ENCODE assay signal across 15 cellular contexts in the genomic region with DNA sequence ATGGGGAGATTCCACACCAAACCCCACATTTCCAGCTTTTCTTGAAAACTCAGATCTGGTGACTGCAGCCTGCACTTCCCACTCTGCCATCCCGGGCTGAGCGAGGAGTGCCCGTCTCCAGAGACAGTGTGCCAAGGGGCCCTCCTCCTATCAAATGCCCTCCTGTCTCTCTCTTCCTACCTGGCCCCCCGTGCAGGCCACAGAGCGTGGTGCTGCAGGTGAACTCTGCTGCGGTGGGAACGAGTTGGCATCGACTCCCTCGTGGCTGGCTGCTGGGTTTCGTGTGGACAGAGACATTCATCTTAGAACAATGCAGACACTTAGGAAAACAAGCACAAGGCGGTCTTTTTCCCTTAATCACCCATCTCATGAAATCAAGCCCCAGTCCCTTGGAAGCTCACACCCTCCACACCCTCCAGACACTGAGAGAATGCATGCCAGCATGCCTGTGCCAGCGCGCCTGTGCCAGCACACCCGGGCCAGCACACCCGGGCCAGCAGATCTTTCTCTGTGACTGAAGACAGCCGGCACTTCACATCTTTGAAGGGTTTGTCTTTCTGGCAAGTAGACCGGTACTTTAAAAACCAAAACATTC.
DNase-seq lines count a peak whose midpoint lies in the region; ATAC-seq and TF ChIP-seq lines count a peak whose summit lies in the region.
"Had no signal": no experiment of that assay in that cellular context is flagged by ENCODE, and none has a peak within 500 bp of the region (broad histone marks: within the 10 kb centered on the region; RNA-seq: fewer than 3 reads in every experiment).

No MANE protein-coding gene starts in this region.

- H3K27ac ChIP-seq in RWPE2 (ENCODE audit: poor library complexity, severe bottlenecking): peak overlapping the region; percentile 46
- H3K27ac ChIP-seq in neuronal stem cell (replicated peaks; ENCODE audit: low read length): no peak overlapping the region
- peak overlapping the region in 1 of 2 donors; percentile 18 for H3K27ac ChIP-seq in uterus
- H3K27ac ChIP-seq: BLaER1, pancreas had no signal

- TF ChIP-seq CTCF in RWPE2 (IDR thresholded peaks at IDR 0.05; ENCODE audit: poor library complexity, severe bottlenecking) (no peak), uterus (IDR thresholded peaks at IDR 0.05) (no peak)

- no peaks in the 10 kb centered on the region for H3K79me1 ChIP-seq in neuronal stem cell (ENCODE audit: low read depth, low read length)

- H3K23ac ChIP-seq in neuronal stem cell (ENCODE audit: low read depth, low read length, poor library complexity): no peak overlapping the region

- intact Hi-C loops in uterus (cut with DNase I; ENCODE audit: low total_unique reads): loop anchor here (10.0 kb wide), 1 partner anchor 536 kb away; no protein-coding TSS in a partner anchor

- H3K9me3 ChIP-seq in RWPE2 (ENCODE audit: severe bottlenecking) (no peaks in the 10 kb centered on the region), neuronal stem cell (replicated peaks in 1 of 2; ENCODE audit: control insufficient read depth in 2 of 2, insufficient read depth in 1 of 2, low read depth in 1 of 2, low read length in 2 of 2) (no peaks in the 10 kb centered on the region), uterus (no peaks in the 10 kb centered on the region)
- H3K9me3 ChIP-seq: BLaER1, pancreas had no signal

- peaks cover 9% of the 10 kb centered on the region for H3K4me1 ChIP-seq in RWPE2 (ENCODE audit: insufficient read depth, poor library complexity, severe bottlenecking)
- H3K4me1 ChIP-seq in neuronal stem cell (ENCODE audit: control insufficient read depth in 2 of 2, insufficient read depth in 1 of 2, low read depth in 1 of 2, low read length in 2 of 2): peaks cover 1 to 11% of the 10 kb centered on the region in 2 donors
- H3K4me1 ChIP-seq in uterus: peaks cover 0 to 5% of the 10 kb centered on the region in 2 donors
- H3K4me1 ChIP-seq: pancreas had no signal

- H4K91ac ChIP-seq in neuronal stem cell (ENCODE audit: low read depth, low read length, poor library complexity): peak overlapping the region; percentile 48

- H2AK5ac ChIP-seq in neuronal stem cell (ENCODE audit: low read depth, low read length): no peak overlapping the region

- no peak overlapping the region for H2AFZ ChIP-seq in neuronal stem cell (ENCODE audit: low read length)

- DNase-seq in Ammon's horn (ENCODE audit: low spot score) (peak; percentile 64), RWPE2 (ENCODE audit: low spot score) (no peak), fibroblast of peridontal ligament (ENCODE audit: extremely low read depth) (peak; percentile 66), neuronal stem cell (ENCODE audit: low spot score) (no peak), uterus (no peak)
- DNase-seq in activated naive CD4-positive, alpha-beta T cell treated with Interleukin-2 at 50 U/mL for 16 hours: no peak
- DNase-seq: activated B cell treated with CpG ODN at 0.5 μM for 24 hours, immature natural killer cell, NCI-H1417 had no signal

- peak overlapping the region; percentile 71 for H3K18ac ChIP-seq in neuronal stem cell (ENCODE audit: low read length)

- no peak overlapping the region for H3K4me3 ChIP-seq in RWPE2 (ENCODE audit: severe bottlenecking)
- no peak overlapping the region for H3K4me3 ChIP-seq in neuronal stem cell (ENCODE audit: low read length in 2 of 2)
- no peak overlapping the region for H3K4me3 ChIP-seq in uterus
- H3K4me3 ChIP-seq: BLaER1, dorsolateral prefrontal cortex, pancreas had no signal

- no CpG with 5 or more reads among the region's 17 CpGs for WGBS in neuronal stem cell (ENCODE audit: extremely low coverage in 2 of 2, insufficient read length in 2 of 2, insufficient replicate concordance in 1 of 2), 2 donors

- H3K9ac ChIP-seq in neuronal stem cell (ENCODE audit: low read depth, low read length, poor library complexity): no peak overlapping the region
- H3K9ac ChIP-seq: BLaER1 had no signal

- peak overlapping the region; percentile 66 for H2BK12ac ChIP-seq in neuronal stem cell (ENCODE audit: low read length)

- no peak for TF ChIP-seq POLR2A in uterus (IDR thresholded peaks at IDR 0.05)

- no peak overlapping the region for H2BK120ac ChIP-seq in neuronal stem cell (ENCODE audit: low read depth, low read length)

- H2BK15ac ChIP-seq in neuronal stem cell (ENCODE audit: low read length): no peak overlapping the region

- peak; percentile 91 for ATAC-seq in RWPE2 (ENCODE audit: low read depth)
- ATAC-seq in HG02938 (IDR thresholded peaks at IDR 0.05; ENCODE audit: unreplicated experiment): no peak
- no peak for ATAC-seq in GM21515 (IDR thresholded peaks at IDR 0.05; ENCODE audit: unreplicated experiment)
- ATAC-seq: Panc1 had no signal

- no peak overlapping the region for H3K4ac ChIP-seq in neuronal stem cell (ENCODE audit: low read length)

- H3K14ac ChIP-seq in neuronal stem cell (ENCODE audit: low read length): no peak overlapping the region

- H2BK5ac ChIP-seq in neuronal stem cell (ENCODE audit: low read length): peak overlapping the region; percentile 22

- H3K27me3 ChIP-seq in RWPE2 (ENCODE audit: insufficient read depth, poor library complexity, severe bottlenecking): no peaks in the 10 kb centered on the region
- H3K27me3 ChIP-seq in neuronal stem cell (ENCODE audit: control insufficient read depth in 3 of 3, insufficient read depth in 3 of 3, low read depth in 1 of 3, low read length in 3 of 3): peaks cover 0 to 4% (median 0%) of the 10 kb centered on the region in 3 experiments
- H3K27me3 ChIP-seq in uterus: no peaks in the 10 kb centered on the region
- H3K27me3 ChIP-seq: BLaER1, dorsolateral prefrontal cortex, pancreas had no signal

- H3K36me3 ChIP-seq in RWPE2 (ENCODE audit: low read depth): no peaks in the 10 kb centered on the region
- no peaks in the 10 kb centered on the region for H3K36me3 ChIP-seq in neuronal stem cell (replicated peaks in 1 of 2; ENCODE audit: control insufficient read depth in 2 of 2, insufficient read depth in 2 of 2, low read length in 2 of 2)
- no peaks in the 10 kb centered on the region for H3K36me3 ChIP-seq in uterus
- H3K36me3 ChIP-seq: BLaER1, pancreas had no signal

- no peak overlapping the region for H4K8ac ChIP-seq in neuronal stem cell (ENCODE audit: low read depth, low read length)

- no peak overlapping the region for H3K4me2 ChIP-seq in neuronal stem cell (ENCODE audit: insufficient read depth, low read length, poor library complexity, severe bottlenecking)
- H3K4me2 ChIP-seq: BLaER1 had no signal

Comparison
In these comparisons a context has a peak if more than half of its experiments do, and no peak if none do; other contexts are left out.
1. DNase-seq: peak in Ammon's horn (single experiment) and fibroblast of peridontal ligament (single experiment); none in RWPE2 (single experiment), neuronal stem cell (single experiment), uterus (0 of 2) and activated naive CD4-positive, alpha-beta T cell treated with Interleukin-2 at 50 U/mL for 16 hours (single experiment).